In genomic region chr16:69366431-69366830, GRCh38 we compare ENCODE assay signal across 29 cellular contexts. TPM values are rescaled to one million over a fixed set of nuclear protein-coding genes. Genes with fewer than 3 reads are reported as not detected.
DNase-seq lines count a peak whose midpoint lies in the region; FAIRE-seq and TF ChIP-seq lines count a peak whose summit lies in the region.
"Had no signal": no experiment of that assay in that cellular context is flagged by ENCODE, and none has a peak within 500 bp of the region (broad histone marks: within the 10 kb centered on the region; RNA-seq: fewer than 3 reads in every experiment).

No MANE protein-coding gene starts in this region.

- no peak for FAIRE-seq in GM12891 (lab: Jason Lieb, UNC)
- FAIRE-seq: bronchial epithelial cell, endothelial cell of umbilical vein, kidney had no signal

- H3K4me3 ChIP-seq in BLaER1 treated with 17β-estradiol and CSF1 and Interleukin-3, amounts not matched to agents 10 nM and 100 nM = no peak overlapping the region
- H3K4me3 ChIP-seq in A673 (ENCODE audit: low read depth, low read length, poor library complexity, severe bottlenecking) = no peak overlapping the region
- H3K4me3 ChIP-seq: gastrocnemius medialis, MG63, SJSA1, smooth muscle cell had no signal

- DNase-seq in activated CD8-positive, alpha-beta memory T cell treated with anti-CD3 and anti-CD28 coated beads for 24 hours = peak; percentile 54
- no peak for DNase-seq in activated CD8-positive, alpha-beta memory T cell treated with anti-CD3 and anti-CD28 coated beads, Interleukin-2, amount 50 U/mL, for 48 hours
- peak; percentile 30 to 42 for DNase-seq in activated T-cell treated with anti-CD3 and anti-CD28 coated beads, Interleukin-2, amount 50 U/mL, for 48 hours
- DNase-seq in stimulated activated CD4-positive, alpha-beta T cell treated with anti-CD3 and anti-CD28 coated beads, Interleukin-4, amount 100 ng/mL, for 24 hours = peak; percentile 30
- no peak for DNase-seq in A673 (ENCODE audit: low spot score)
- no peak for DNase-seq in GM12891 (ENCODE audit: insufficient read length, low spot score)
- DNase-seq: activated B cell treated with CpG ODN at 0.5 μM for 24 hours; aorta; DMS 273 treated with DMSO at 0.1 percent for 48 hours; EL; gastrocnemius medialis; kidney; MG63; NCI-H1105 treated with DMSO at 0.1 percent for 48 hours; NCI-H1930; NCI-H2171 treated with DMSO at 0.1 percent for 48 hours; NCI-H510A treated with DMSO at 0.1 percent for 48 hours; retina; stimulated activated naive CD8-positive, alpha-beta T cell treated with anti-CD3 and anti-CD28 coated beads, Interleukin-15, Interleukin-2, amounts not matched to agents 100 U/mL and 50 U/mL, for 24 hours had no signal

- H3K27me3 ChIP-seq in BLaER1 treated with 17β-estradiol and CSF1 and Interleukin-3, amounts not matched to agents 10 nM and 100 nM = no peaks in the 10 kb centered on the region
- no peaks in the 10 kb centered on the region for H3K27me3 ChIP-seq in A673 (replicated peaks; ENCODE audit: insufficient read depth, low read depth, low read length, poor library complexity)
- H3K27me3 ChIP-seq: gastrocnemius medialis, MG63, SJSA1 had no signal

- H3K9me3 ChIP-seq in BLaER1 treated with 17β-estradiol and CSF1 and Interleukin-3, amounts not matched to agents 10 nM and 100 nM (replicated peaks in 1 of 11) = peaks cover 0 to 22% (median 14%) of the 10 kb centered on the region in 11 experiments; a peak in 12 of 22 replicates
- H3K9me3 ChIP-seq in A673 (ENCODE audit: low read depth, low read length, poor library complexity, severe bottlenecking) = no peaks in the 10 kb centered on the region
- H3K9me3 ChIP-seq: gastrocnemius medialis, MG63, SJSA1 had no signal

- no TSS peak for BruUV-seq in A673 (replicated peaks; lab: Mats Ljungman, UMichigan)

- CTCF ChIA-PET in A673 (lab: Charles Lee) = no interaction called here

- H3K27ac ChIP-seq in BLaER1 treated with 17β-estradiol and CSF1 and Interleukin-3, amounts not matched to agents 10 nM and 100 nM = peak overlapping the region in 7 of 11 experiments; percentile 78 to 91 (median 87); a peak in 13 of 22 replicates
- no peak overlapping the region for H3K27ac ChIP-seq in A673 (ENCODE audit: low read depth, low read length, poor library complexity, severe bottlenecking)
- H3K27ac ChIP-seq: gastrocnemius medialis, KMS-11, parathyroid adenoma, SJSA1 had no signal

- POLR2A ChIA-PET in A673 (lab: Charles Lee; ENCODE audit: low non-redundant PET) = no interaction called here

- H4K20me1 ChIP-seq in BLaER1 treated with 17β-estradiol and CSF1 and Interleukin-3, amounts not matched to agents 10 nM and 100 nM = peaks cover 0 to 69% (median 11%) of the 10 kb centered on the region in 11 experiments; a peak in 6 of 22 replicates

- TF ChIP-seq CTCF in A673 (conservative IDR thresholded peaks at IDR 0.05; ENCODE audit: low read depth, low read length) = no peak

- peaks cover 83 to 89% (median 85%) of the 10 kb centered on the region in 11 experiments for H3K36me3 ChIP-seq in BLaER1 treated with 17β-estradiol and CSF1 and Interleukin-3, amounts not matched to agents 10 nM and 100 nM
- H3K36me3 ChIP-seq in A673 (ENCODE audit: insufficient read depth, low read length, poor library complexity, severe bottlenecking) = peaks cover 64% of the 10 kb centered on the region

- H3K4me2 ChIP-seq in BLaER1 treated with 17β-estradiol and CSF1 and Interleukin-3, amounts not matched to agents 10 nM and 100 nM = peak overlapping the region in 5 of 11 experiments; percentile 13 to 63 (median 17); a peak in 7 of 22 replicates
- H3K4me2 ChIP-seq: KMS-11, smooth muscle cell had no signal

- TF ChIP-seq POLR2A in GM12891 (IDR thresholded peaks at IDR 0.05; ENCODE audit: low read depth, low read length) = no peak

- intact Hi-C loops in A673 (cut with micrococcal nuclease; ENCODE audit: unreplicated experiment) = no loop called here

- H3K9ac ChIP-seq in BLaER1 treated with 17β-estradiol and CSF1 and Interleukin-3, amounts not matched to agents 10 nM and 100 nM = peak overlapping the region in 2 of 11 experiments; percentile 11 to 20; a peak in 2 of 22 replicates
- H3K9ac ChIP-seq: KMS-11, parathyroid adenoma had no signal

- H3K4me1 ChIP-seq in BLaER1 treated with 17β-estradiol and CSF1 and Interleukin-3, amounts not matched to agents 10 nM and 100 nM = peaks cover 0 to 100% (median 94%) of the 10 kb centered on the region in 10 experiments
- H3K4me1 ChIP-seq in A673 (ENCODE audit: insufficient read depth, low read length, poor library complexity, severe bottlenecking) = no peaks in the 10 kb centered on the region
- H3K4me1 ChIP-seq: gastrocnemius medialis, parathyroid adenoma, SJSA1 had no signal

TF ChIP-seq in GM12891, 5 proteins besides CTCF, POLR2A, EP300 and RAD21:
- TF ChIP-seq POLR2AphosphoS5 (IDR thresholded peaks at IDR 0.05; ENCODE audit: low read depth, low read length) (no peak), POU2F2 (IDR thresholded peaks at IDR 0.05; ENCODE audit: low read depth, low read length) (no peak), SPI1 (IDR thresholded peaks at IDR 0.05; ENCODE audit: low read depth, low read length) (no peak), TAF1 (IDR thresholded peaks at IDR 0.05; ENCODE audit: low read depth, low read length) (no peak), PAX5 (IDR thresholded peaks at IDR 0.05; ENCODE audit: insufficient read depth, low read length, severe bottlenecking) (no peak)

RNA-seq across cellular contexts. Expression of gene TMED6, which starts 14.8 kb away (rescaled TPM):
- total RNA-seq in A673 (2021) = 1.8 TPM in 1 of 2 replicates, not detected in the other
- polyA plus RNA-seq in GM12891 (2012; ENCODE audit: low read depth, missing spikeins) = 0.71 TPM
- total RNA-seq: bronchial epithelial cell, H4, RPMI7951, temporal lobe had no signal
- polyA plus RNA-seq: aorta, endothelial cell of umbilical vein had no signal

RNA-seq across cellular contexts. Expression of gene TERF2, which starts 19.4 kb away (rescaled TPM):
- 42.8 and 46.1 TPM in 2 replicates for total RNA-seq in A673 (2021)
- polyA plus RNA-seq in GM12891 (2012; ENCODE audit: low read depth, missing spikeins) = 16.1 TPM

RNA-seq across cellular contexts. Expression of gene NIP7, which starts 26.9 kb away (rescaled TPM):
- total RNA-seq in A673 (2021) = 55.1 and 66.4 TPM in 2 replicates
- 26.6 TPM for polyA plus RNA-seq in GM12891 (2012; ENCODE audit: low read depth, missing spikeins)

RNA-seq across cellular contexts. Expression of gene COG8, which starts 27.1 kb away (rescaled TPM):
- total RNA-seq in A673 (2021) = 47.6 and 52.4 TPM in 2 replicates
- 14.3 TPM for polyA plus RNA-seq in GM12891 (2012; ENCODE audit: low read depth, missing spikeins)

RNA-seq across cellular contexts. Expression of gene PDF, which starts 36.0 kb away (rescaled TPM):
- total RNA-seq in A673 (2021) = 24.8 and 32.4 TPM in 2 replicates
- polyA plus RNA-seq in GM12891 (2012; ENCODE audit: low read depth, missing spikeins) = 9.6 TPM

Comparison
In these comparisons a context has a peak if more than half of its experiments do, and no peak if none do; other contexts are left out.
1. DNase-seq: peak in activated CD8-positive, alpha-beta memory T cell treated with anti-CD3 and anti-CD28 coated beads for 24 hours (single experiment), activated T-cell treated with anti-CD3 and anti-CD28 coated beads, Interleukin-2, amount 50 U/mL, for 48 hours (2 of 2) and stimulated activated CD4-positive, alpha-beta T cell treated with anti-CD3 and anti-CD28 coated beads, Interleukin-4, amount 100 ng/mL, for 24 hours (single experiment); none in activated CD8-positive, alpha-beta memory T cell treated with anti-CD3 and anti-CD28 coated beads, Interleukin-2, amount 50 U/mL, for 48 hours (single experiment), A673 (single experiment) and GM12891 (single experiment).